Comparison of ENCODE assay signal across 1 cellular context in genomic region chr3:56783644-56784451, GRCh38.
TF ChIP-seq lines count a peak whose summit lies in the region.

No MANE protein-coding gene starts in this region.

TF ChIP-seq in HCT116, 20 proteins besides CTCF, POLR2A, EP300 and RAD21 (continued from another document):
- TF ChIP-seq, protein P1, sequence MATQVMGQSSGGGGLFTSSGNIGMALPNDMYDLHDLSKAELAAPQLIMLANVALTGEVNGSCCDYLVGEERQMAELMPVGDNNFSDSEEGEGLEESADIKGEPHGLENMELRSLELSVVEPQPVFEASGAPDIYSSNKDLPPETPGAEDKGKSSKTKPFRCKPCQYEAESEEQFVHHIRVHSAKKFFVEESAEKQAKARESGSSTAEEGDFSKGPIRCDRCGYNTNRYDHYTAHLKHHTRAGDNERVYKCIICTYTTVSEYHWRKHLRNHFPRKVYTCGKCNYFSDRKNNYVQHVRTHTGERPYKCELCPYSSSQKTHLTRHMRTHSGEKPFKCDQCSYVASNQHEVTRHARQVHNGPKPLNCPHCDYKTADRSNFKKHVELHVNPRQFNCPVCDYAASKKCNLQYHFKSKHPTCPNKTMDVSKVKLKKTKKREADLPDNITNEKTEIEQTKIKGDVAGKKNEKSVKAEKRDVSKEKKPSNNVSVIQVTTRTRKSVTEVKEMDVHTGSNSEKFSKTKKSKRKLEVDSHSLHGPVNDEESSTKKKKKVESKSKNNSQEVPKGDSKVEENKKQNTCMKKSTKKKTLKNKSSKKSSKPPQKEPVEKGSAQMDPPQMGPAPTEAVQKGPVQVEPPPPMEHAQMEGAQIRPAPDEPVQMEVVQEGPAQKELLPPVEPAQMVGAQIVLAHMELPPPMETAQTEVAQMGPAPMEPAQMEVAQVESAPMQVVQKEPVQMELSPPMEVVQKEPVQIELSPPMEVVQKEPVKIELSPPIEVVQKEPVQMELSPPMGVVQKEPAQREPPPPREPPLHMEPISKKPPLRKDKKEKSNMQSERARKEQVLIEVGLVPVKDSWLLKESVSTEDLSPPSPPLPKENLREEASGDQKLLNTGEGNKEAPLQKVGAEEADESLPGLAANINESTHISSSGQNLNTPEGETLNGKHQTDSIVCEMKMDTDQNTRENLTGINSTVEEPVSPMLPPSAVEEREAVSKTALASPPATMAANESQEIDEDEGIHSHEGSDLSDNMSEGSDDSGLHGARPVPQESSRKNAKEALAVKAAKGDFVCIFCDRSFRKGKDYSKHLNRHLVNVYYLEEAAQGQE (IDR thresholded peaks at IDR 0.05; ENCODE audit: low read depth) = no peak
- no peak for TF ChIP-seq CBX3 (IDR thresholded peaks at IDR 0.05; ENCODE audit: low read depth)
- TF ChIP-seq, protein P2, sequence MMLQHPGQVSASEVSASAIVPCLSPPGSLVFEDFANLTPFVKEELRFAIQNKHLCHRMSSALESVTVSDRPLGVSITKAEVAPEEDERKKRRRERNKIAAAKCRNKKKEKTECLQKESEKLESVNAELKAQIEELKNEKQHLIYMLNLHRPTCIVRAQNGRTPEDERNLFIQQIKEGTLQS (IDR thresholded peaks at IDR 0.05) = no peak
- no peak for TF ChIP-seq JUND (IDR thresholded peaks at IDR 0.05)
- no peak for TF ChIP-seq SP1 (IDR thresholded peaks at IDR 0.05; ENCODE audit: low read depth)
